ENCODE assay signal across 9 cellular contexts in genomic region chr20:23145281-23145700, GRCh38. TPM values are rescaled to one million over a fixed set of nuclear protein-coding genes. Genes with fewer than 3 reads are reported as not detected.
DNase-seq lines count a peak whose midpoint lies in the region; ATAC-seq and TF ChIP-seq lines count a peak whose summit lies in the region.
"Had no signal": no experiment of that assay in that cellular context is flagged by ENCODE, and none has a peak within 500 bp of the region (broad histone marks: within the 10 kb centered on the region; RNA-seq: fewer than 3 reads in every experiment).

No MANE protein-coding gene starts in this region.

- ATAC-seq in gastroesophageal sphincter: peak; percentile 26
- no peak for ATAC-seq in GM21737 (IDR thresholded peaks at IDR 0.05; ENCODE audit: unreplicated experiment)
- ATAC-seq in HG02884 (IDR thresholded peaks at IDR 0.05; ENCODE audit: unreplicated experiment): no peak
- ATAC-seq: activated T-helper 17 cell treated with anti-CD3 and anti-CD28 coated beads, Interleukin-2, amount 50 U/mL, for 72 hours had no signal

- peak overlapping the region in 1 of 4 donors; percentile 40 for H3K27ac ChIP-seq in gastroesophageal sphincter

- no peaks in the 10 kb centered on the region for H3K27me3 Mint-ChIP-seq in HFFc6 (ENCODE audit: insufficient read depth)
- H3K27me3 Mint-ChIP-seq: activated T-helper 17 cell treated with anti-CD3 and anti-CD28 coated beads, Interleukin-2, amount 50 U/mL, for 72 hours had no signal

- H3K9ac ChIP-seq in adipocyte (ENCODE audit: low read length): peak overlapping the region; percentile 8

- H3K9me3 ChIP-seq in adipocyte (ENCODE audit: control insufficient read depth, low read length): no peaks in the 10 kb centered on the region
- no peaks in the 10 kb centered on the region for H3K9me3 ChIP-seq in gastroesophageal sphincter

- peaks cover 83% of the 10 kb centered on the region for H3K4me1 ChIP-seq in adipocyte (ENCODE audit: control insufficient read depth, insufficient read depth, low read length)
- H3K4me1 ChIP-seq in gastroesophageal sphincter: peaks cover 0 to 50% (median 12%) of the 10 kb centered on the region in 3 donors

- H3K4me3 ChIP-seq in adipocyte (ENCODE audit: low read length) (no peak overlapping the region), gastroesophageal sphincter (no peak overlapping the region)

- TF ChIP-seq EP300 in gastroesophageal sphincter (IDR thresholded peaks at IDR 0.05): no peak

- DNase-seq in HFFc6 (peak; percentile 25), adipocyte (ENCODE audit: low read depth) (peak; percentile 88), smooth muscle cell of the brain vasculature (ENCODE audit: low read depth, low spot score) (peak; percentile 79), NCI-H1092 (lab: John Stamatoyannopoulos, UW) (no peak)
- DNase-seq: NCI-H1694 had no signal

- no peaks in the 10 kb centered on the region for H3K36me3 ChIP-seq in adipocyte (ENCODE audit: control insufficient read depth, insufficient read depth, low read length, severe bottlenecking)
- no peaks in the 10 kb centered on the region for H3K36me3 ChIP-seq in gastroesophageal sphincter

- 70 to 82% methylated on average over 7 to 9 of the region's 9 CpGs for WGBS in gastroesophageal sphincter (ENCODE audit: low coverage in 1 of 2), 2 donors

- H3K27me3 ChIP-seq in adipocyte (replicated peaks; ENCODE audit: control insufficient read depth, insufficient read depth, low read length) (no peaks in the 10 kb centered on the region), gastroesophageal sphincter (no peaks in the 10 kb centered on the region)

- peak overlapping the region; percentile 83 for H3K27ac Mint-ChIP-seq in HFFc6
- H3K27ac Mint-ChIP-seq: activated T-helper 17 cell treated with anti-CD3 and anti-CD28 coated beads, Interleukin-2, amount 50 U/mL, for 72 hours had no signal

- H3K4me1 Mint-ChIP-seq in HFFc6 (ENCODE audit: low read depth): peaks cover 89% of the 10 kb centered on the region

- no peaks in the 10 kb centered on the region for H3K36me3 Mint-ChIP-seq in HFFc6 (ENCODE audit: low read depth)

- H3K9me3 Mint-ChIP-seq in HFFc6: no peaks in the 10 kb centered on the region
- H3K9me3 Mint-ChIP-seq: activated T-helper 17 cell treated with anti-CD3 and anti-CD28 coated beads, Interleukin-2, amount 50 U/mL, for 72 hours had no signal

- H3K4me3 Mint-ChIP-seq in HFFc6: peak overlapping the region; percentile 26; the same call in 1 of the 2 replicates
- H3K4me3 Mint-ChIP-seq: activated T-helper 17 cell treated with anti-CD3 and anti-CD28 coated beads, Interleukin-2, amount 50 U/mL, for 72 hours had no signal

- TF ChIP-seq CTCF in HFFc6 (IDR thresholded peaks at IDR 0.05) (no peak), gastroesophageal sphincter (IDR thresholded peaks at IDR 0.05) (no peak)

- TF ChIP-seq POLR2A in gastroesophageal sphincter (IDR thresholded peaks at IDR 0.05): no peak

RNA-seq across cellular contexts. Expression of gene CD93, which starts 59.2 kb away (rescaled TPM):
- total RNA-seq in HFFc6 (2021; fragmentation: NEBNext Ultra II Directional; extraction: Animal tissue kit (Norgen Biotek cat#: 25700)): not detected
- 10 to 100 TPM; 20.4 to 75.4 (median 47.2) TPM for total RNA-seq in gastroesophageal sphincter

Comparison
In these comparisons a context has a peak if more than half of its experiments do, and no peak if none do; other contexts are left out.
1. RNA of gene CD93, which starts 59.2 kb away (total RNA-seq): 20.4 to 75.4 TPM in gastroesophageal sphincter; not detected in HFFc6; every median in the first group is over 10 times any median in the second.